ENCODE assay signal across 8 cellular contexts in the genomic region with DNA sequence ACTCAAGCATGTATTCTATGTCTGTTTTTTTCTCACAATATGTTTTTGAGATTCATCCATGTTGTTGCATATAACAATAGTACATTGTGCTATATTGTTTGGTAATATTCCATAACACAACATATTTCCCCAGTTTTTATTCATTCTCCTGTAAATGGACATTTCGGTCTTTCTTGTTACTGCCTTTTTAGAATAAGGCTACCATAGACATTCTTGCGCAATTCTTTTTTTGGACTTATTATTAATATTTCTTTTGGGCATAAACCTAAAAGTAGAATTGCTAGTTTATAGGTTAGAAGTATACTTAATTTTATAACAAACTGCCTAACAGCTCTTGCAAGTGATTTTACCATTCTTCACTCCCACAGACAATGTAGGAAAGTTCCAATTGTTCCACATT.
"Had no signal": no experiment of that assay in that cellular context is flagged by ENCODE, and none has a peak within 500 bp of the region (broad histone marks: within the 10 kb centered on the region; RNA-seq: fewer than 3 reads in every experiment).

No MANE protein-coding gene starts in this region.

- ATAC-seq: GM23338 had no signal

- H3K27ac ChIP-seq: HL-60, KMS-11 had no signal

- FAIRE-seq: H54 had no signal

- DNase-seq: H9, HCEC 1CT, Karpas-422, KBM-7 had no signal

- H3K4me2 ChIP-seq: GM23338, KMS-11 had no signal

- H2AFZ ChIP-seq: GM23338 had no signal

- H3K4me3 ChIP-seq: GM23338 had no signal

- H3K9ac ChIP-seq: KMS-11 had no signal
